Comparison of ENCODE assay signal across 17 cellular contexts in genomic region chr16:1366060-1366711, GRCh38. TPM values are rescaled to one million over a fixed set of nuclear protein-coding genes. Genes with fewer than 3 reads are reported as not detected.
A peak's percentile ranks its signal among the peaks of the same experiment; 100 is the strongest.
DNase-seq lines count a peak whose midpoint lies in the region; ATAC-seq and TF ChIP-seq lines count a peak whose summit lies in the region.
"Had no signal": no experiment of that assay in that cellular context is flagged by ENCODE, and none has a peak within 500 bp of the region (broad histone marks: within the 10 kb centered on the region; RNA-seq: fewer than 3 reads in every experiment).

No MANE protein-coding gene starts in this region.

- H2BK15ac ChIP-seq in mesenchymal stem cell (ENCODE audit: low read depth, poor library complexity, severe bottlenecking), result no peak overlapping the region

- no peak overlapping the region for H3K4ac ChIP-seq in mesenchymal stem cell (ENCODE audit: low read depth in 1 of 2, low read length in 2 of 2)

- DNase-seq in GM06990 (ENCODE audit: extremely low read depth, insufficient read length) (peak; percentile 17), mesenchymal stem cell (no peak), transverse colon (no peak)
- no peak for DNase-seq in activated CD4-positive, alpha-beta T cell treated with anti-CD3 and anti-CD28 coated beads for 36 hours
- DNase-seq: BE2C; CD4-positive, alpha-beta memory T cell; DND-41; GF-D8; GOT3; NCI-H2171 treated with DMSO at 0.1 percent for 48 hours; NCI-H774; PC-3 had no signal

- TF ChIP-seq CTCF in C4-2B (conservative IDR thresholded peaks at IDR 0.05) (no peak), GM06990 (IDR thresholded peaks at IDR 0.05; ENCODE audit: insufficient read depth, low read length, poor library complexity, severe bottlenecking) (no peak), transverse colon (IDR thresholded peaks at IDR 0.05) (no peak)

- H3K9me3 ChIP-seq in mesenchymal stem cell (ENCODE audit: control insufficient read depth, low read length), result no peaks in the 10 kb centered on the region
- no peaks in the 10 kb centered on the region for H3K9me3 ChIP-seq in transverse colon
- H3K9me3 ChIP-seq: BE2C had no signal

- peaks cover 3% of the 10 kb centered on the region for H3K4me1 ChIP-seq in mesenchymal stem cell (ENCODE audit: control insufficient read depth, insufficient read depth, low read depth, low read length)
- no peaks in the 10 kb centered on the region for H3K4me1 ChIP-seq in transverse colon
- H3K4me1 ChIP-seq: BE2C had no signal

- no peak overlapping the region for H2AFZ ChIP-seq in mesenchymal stem cell (ENCODE audit: low read depth, low read length)

- no peaks in the 10 kb centered on the region for H3K27me3 Mint-ChIP-seq in activated T-helper 17 cell treated with anti-CD3 and anti-CD28 coated beads, Interleukin-2, amount 50 U/mL, for 72 hours
- H3K27me3 Mint-ChIP-seq in activated CD4-positive, alpha-beta T cell treated with anti-CD3 and anti-CD28 coated beads for 36 hours, result no peaks in the 10 kb centered on the region
- H3K27me3 Mint-ChIP-seq: CD4-positive, alpha-beta memory T cell had no signal

- no peak overlapping the region for H2AK5ac ChIP-seq in mesenchymal stem cell (ENCODE audit: low read length, severe bottlenecking)

- H3K4me3 Mint-ChIP-seq in activated T-helper 17 cell treated with anti-CD3 and anti-CD28 coated beads, Interleukin-2, amount 50 U/mL, for 72 hours, result no peak overlapping the region
- no peak overlapping the region for H3K4me3 Mint-ChIP-seq in activated CD4-positive, alpha-beta T cell treated with anti-CD3 and anti-CD28 coated beads for 36 hours
- H3K4me3 Mint-ChIP-seq: CD4-positive, alpha-beta memory T cell had no signal

- no peak overlapping the region for H3K23ac ChIP-seq in mesenchymal stem cell (ENCODE audit: low read length in 2 of 2)

- H2BK5ac ChIP-seq in mesenchymal stem cell (ENCODE audit: low read depth, low read length, poor library complexity, severe bottlenecking), result no peak overlapping the region

- H3K4me1 Mint-ChIP-seq in activated T-helper 17 cell treated with anti-CD3 and anti-CD28 coated beads, Interleukin-2, amount 50 U/mL, for 72 hours, result no peaks in the 10 kb centered on the region
- H3K4me1 Mint-ChIP-seq in activated CD4-positive, alpha-beta T cell treated with anti-CD3 and anti-CD28 coated beads for 36 hours, result peaks cover 2% of the 10 kb centered on the region

- peaks cover 61% of the 10 kb centered on the region for H3K36me3 Mint-ChIP-seq in activated T-helper 17 cell treated with anti-CD3 and anti-CD28 coated beads, Interleukin-2, amount 50 U/mL, for 72 hours (ENCODE audit: low read depth)
- peaks cover 12% of the 10 kb centered on the region for H3K36me3 Mint-ChIP-seq in activated CD4-positive, alpha-beta T cell treated with anti-CD3 and anti-CD28 coated beads for 36 hours (ENCODE audit: low read depth)

- no peak overlapping the region for H3K14ac ChIP-seq in mesenchymal stem cell (ENCODE audit: low read length in 2 of 2)

- no peak for TF ChIP-seq EP300 in transverse colon (IDR thresholded peaks at IDR 0.05; ENCODE audit: low read depth)

- intact Hi-C loops in activated CD4-positive, alpha-beta T cell treated with anti-CD3 and anti-CD28 coated beads for 36 hours (cut with DNase I, micrococcal nuclease), result loop anchor here in 1 of 2 experiments (10.0 kb wide), 1 partner anchor 179 kb away; no protein-coding TSS in a partner anchor
- intact Hi-C loops in transverse colon (cut with DNase I; ENCODE audit: low total_unique reads), result no loop called here

- H3K9ac ChIP-seq in mesenchymal stem cell (ENCODE audit: low read length), result no peak overlapping the region

- peaks cover 30% of the 10 kb centered on the region for H3K36me3 ChIP-seq in GM06990 (ENCODE audit: control insufficient read depth, insufficient read depth, low read length)
- peaks cover 66 to 76% of the 10 kb centered on the region in 2 experiments for H3K36me3 ChIP-seq in mesenchymal stem cell (ENCODE audit: control insufficient read depth in 1 of 2, insufficient read depth in 2 of 2, low read depth in 1 of 2, low read length in 2 of 2)
- peaks cover 0 to 32% (median 11%) of the 10 kb centered on the region in 4 donors for H3K36me3 ChIP-seq in transverse colon

- no peak for ATAC-seq in activated T-helper 17 cell treated with anti-CD3 and anti-CD28 coated beads, Interleukin-2, amount 50 U/mL, for 72 hours (replicated peaks)
- no peak for ATAC-seq in activated CD4-positive, alpha-beta T cell treated with anti-CD3 and anti-CD28 coated beads for 36 hours
- ATAC-seq in HG03460 (IDR thresholded peaks at IDR 0.05; ENCODE audit: unreplicated experiment) (no peak), HG03045 (IDR thresholded peaks at IDR 0.05; ENCODE audit: unreplicated experiment) (no peak)
- ATAC-seq: PC-3 had no signal

- POLR2A ChIA-PET in activated CD4-positive, alpha-beta T cell treated with anti-CD3 and anti-CD28 coated beads for 36 hours (lab: Charles Lee), result no interaction called here

- no peak overlapping the region for H3K4me3 ChIP-seq in GM06990 (replicated peaks; ENCODE audit: low read depth, low read length)
- H3K4me3 ChIP-seq in mesenchymal stem cell (ENCODE audit: insufficient read depth in 1 of 2, low read depth in 1 of 2, low read length in 2 of 2), result no peak overlapping the region
- H3K4me3 ChIP-seq in transverse colon, result no peak overlapping the region
- H3K4me3 ChIP-seq: SK-N-MC had no signal

- H3K27me3 ChIP-seq in GM06990 (replicated peaks; ENCODE audit: control insufficient read depth, insufficient read depth, low read length) (no peaks in the 10 kb centered on the region), mesenchymal stem cell (ENCODE audit: control insufficient read depth in 1 of 2, insufficient read depth in 1 of 2, low read length in 2 of 2) (no peaks in the 10 kb centered on the region), transverse colon (no peaks in the 10 kb centered on the region)
- H3K27me3 ChIP-seq: BE2C had no signal

- no peak overlapping the region for H2BK120ac ChIP-seq in mesenchymal stem cell (ENCODE audit: low read depth, low read length)

- H4K91ac ChIP-seq in mesenchymal stem cell (ENCODE audit: low read length), result peak overlapping the region; percentile 48

- CTCF ChIA-PET in activated CD4-positive, alpha-beta T cell treated with anti-CD3 and anti-CD28 coated beads for 36 hours (lab: Charles Lee), result interaction anchor here (2.0 kb wide), 1 partner anchor 12 kb away, joined by 7 read pairs; no protein-coding TSS in a partner anchor

- H3K79me1 ChIP-seq in mesenchymal stem cell (replicated peaks; ENCODE audit: low read length, poor library complexity, severe bottlenecking), result peaks cover 35% of the 10 kb centered on the region

- no peak overlapping the region for H3K4me2 ChIP-seq in mesenchymal stem cell (ENCODE audit: low read length, poor library complexity, severe bottlenecking)

- in situ Hi-C loops in transverse colon (cut with MboI; ENCODE audit: low pct_ligation_motif_present in 1 of 4, low pct_unique_long_range_greater_than_20kb in 1 of 4, low sequenced_read_pairs in 3 of 4), result no loop called here

- WGBS in mesenchymal stem cell, result 95% methylated on average over 29 of the region's 29 CpGs
- 86% methylated on average over 21 of the region's 29 CpGs; no CpG with 5 or more reads in 1 of the 2 donors for WGBS in transverse colon (ENCODE audit: low coverage in 1 of 2), 2 donors

- H3K27ac ChIP-seq in C4-2B, result peak overlapping the region; percentile 73; the same call in 1 of the 2 replicates
- H3K27ac ChIP-seq in mesenchymal stem cell (ENCODE audit: low read length, poor library complexity, severe bottlenecking), result no peak overlapping the region
- H3K27ac ChIP-seq in transverse colon, result no peak overlapping the region
- H3K27ac ChIP-seq: SK-N-MC had no signal

- H2BK12ac ChIP-seq in mesenchymal stem cell (ENCODE audit: low read length in 2 of 2), result no peak overlapping the region

- no peaks in the 10 kb centered on the region for H3K9me3 Mint-ChIP-seq in activated T-helper 17 cell treated with anti-CD3 and anti-CD28 coated beads, Interleukin-2, amount 50 U/mL, for 72 hours
- no peaks in the 10 kb centered on the region for H3K9me3 Mint-ChIP-seq in activated CD4-positive, alpha-beta T cell treated with anti-CD3 and anti-CD28 coated beads for 36 hours (ENCODE audit: low read depth)
- H3K9me3 Mint-ChIP-seq: CD4-positive, alpha-beta memory T cell had no signal

- H4K8ac ChIP-seq in mesenchymal stem cell (ENCODE audit: low read length), result no peak overlapping the region

- H3K18ac ChIP-seq in mesenchymal stem cell (ENCODE audit: low read depth in 1 of 2, low read length in 2 of 2), result no peak overlapping the region

- no peak for TF ChIP-seq POLR2A in transverse colon (IDR thresholded peaks at IDR 0.05)

- peak overlapping the region; percentile 65 for H3K27ac Mint-ChIP-seq in activated T-helper 17 cell treated with anti-CD3 and anti-CD28 coated beads, Interleukin-2, amount 50 U/mL, for 72 hours
- H3K27ac Mint-ChIP-seq in activated CD4-positive, alpha-beta T cell treated with anti-CD3 and anti-CD28 coated beads for 36 hours, result no peak overlapping the region
- H3K27ac Mint-ChIP-seq: CD4-positive, alpha-beta memory T cell had no signal

RNA-seq across cellular contexts. Expression of gene GNPTG, which starts 14.5 kb away (rescaled TPM):
- 10 to 100 TPM; 22.6 to 24.4 TPM for total RNA-seq in activated T-helper 17 cell treated with anti-CD3 and anti-CD28 coated beads, Interleukin-2, amount 50 U/mL, for 72 hours
- polyA plus RNA-seq in mesenchymal stem cell (2013, experiment 1 of 2), result 46.5 TPM
- polyA plus RNA-seq in mesenchymal stem cell (2013, experiment 2 of 2), result 45.8 TPM
- 10 to 100 TPM; 16.3 to 17.4 TPM for total RNA-seq in activated CD4-positive, alpha-beta T cell treated with anti-CD3 and anti-CD28 coated beads for 36 hours
- 100 to 1,000 TPM in 1 of 4 donors, 10 to 100 TPM in 3; 53.8 to 130 (median 79.1) TPM for total RNA-seq in transverse colon

RNA-seq across cellular contexts. Expression of gene TSR3, which starts 14.5 kb away (rescaled TPM):
- 10 to 100 TPM; 36.7 to 64.2 TPM for total RNA-seq in activated T-helper 17 cell treated with anti-CD3 and anti-CD28 coated beads, Interleukin-2, amount 50 U/mL, for 72 hours
- 43.6 TPM for polyA plus RNA-seq in mesenchymal stem cell (2013, experiment 1 of 2)
- 42.3 TPM for polyA plus RNA-seq in mesenchymal stem cell (2013, experiment 2 of 2)
- total RNA-seq in activated CD4-positive, alpha-beta T cell treated with anti-CD3 and anti-CD28 coated beads for 36 hours, result 10 to 100 TPM; 37.6 to 58.7 TPM
- total RNA-seq in transverse colon, result 100 to 1,000 TPM in 1 of 4 donors, 10 to 100 TPM in 3; 56.4 to 135 (median 75.3) TPM

RNA-seq across cellular contexts. Expression of gene BAIAP3, which starts 32.7 kb away (rescaled TPM):
- 1 to 10 TPM in 1 of 2 donors, under 1 TPM in 1; 0.71 to 2.2 TPM for total RNA-seq in activated T-helper 17 cell treated with anti-CD3 and anti-CD28 coated beads, Interleukin-2, amount 50 U/mL, for 72 hours
- polyA plus RNA-seq in mesenchymal stem cell (2013, experiment 1 of 2), result 3.2 TPM
- 3.6 TPM for polyA plus RNA-seq in mesenchymal stem cell (2013, experiment 2 of 2)
- total RNA-seq in activated CD4-positive, alpha-beta T cell treated with anti-CD3 and anti-CD28 coated beads for 36 hours, result 1 to 10 TPM in 1 of 2 experiments, under 1 TPM in 1; 0.57 to 1.0 TPM
- total RNA-seq in transverse colon, result 100 to 1,000 TPM in 1 of 4 donors, 10 to 100 TPM in 1, 1 to 10 TPM in 2; 7.3 to 190 (median 11.4) TPM

RNA-seq across cellular contexts. Expression of gene UNKL, which starts 48.3 kb away (rescaled TPM):
- 10 to 100 TPM; 36.4 to 76.4 TPM for total RNA-seq in activated T-helper 17 cell treated with anti-CD3 and anti-CD28 coated beads, Interleukin-2, amount 50 U/mL, for 72 hours
- 7.4 TPM for polyA plus RNA-seq in mesenchymal stem cell (2013, experiment 1 of 2)
- polyA plus RNA-seq in mesenchymal stem cell (2013, experiment 2 of 2), result 7.0 TPM
- 10 to 100 TPM; 31.3 to 32.8 TPM for total RNA-seq in activated CD4-positive, alpha-beta T cell treated with anti-CD3 and anti-CD28 coated beads for 36 hours
- total RNA-seq in transverse colon, result 10 to 100 TPM; 15.2 to 86.4 (median 24.2) TPM

RNA-seq across cellular contexts. Expression of gene UQCC4, which starts 54.4 kb away (rescaled TPM):
- total RNA-seq in activated T-helper 17 cell treated with anti-CD3 and anti-CD28 coated beads, Interleukin-2, amount 50 U/mL, for 72 hours, result 10 to 100 TPM; 12.1 to 23.1 TPM
- 11.2 TPM for polyA plus RNA-seq in mesenchymal stem cell (2013, experiment 1 of 2)
- polyA plus RNA-seq in mesenchymal stem cell (2013, experiment 2 of 2), result 11.4 TPM
- 10 to 100 TPM; 11.9 to 15.5 TPM for total RNA-seq in activated CD4-positive, alpha-beta T cell treated with anti-CD3 and anti-CD28 coated beads for 36 hours
- total RNA-seq in transverse colon, result 10 to 100 TPM in 2 of 4 donors, 1 to 10 TPM in 1, not detected in 1; 1.2 to 13.2 (median 13.2) TPM
